ENCODE assay signal across 1 cellular context in the genomic region with DNA sequence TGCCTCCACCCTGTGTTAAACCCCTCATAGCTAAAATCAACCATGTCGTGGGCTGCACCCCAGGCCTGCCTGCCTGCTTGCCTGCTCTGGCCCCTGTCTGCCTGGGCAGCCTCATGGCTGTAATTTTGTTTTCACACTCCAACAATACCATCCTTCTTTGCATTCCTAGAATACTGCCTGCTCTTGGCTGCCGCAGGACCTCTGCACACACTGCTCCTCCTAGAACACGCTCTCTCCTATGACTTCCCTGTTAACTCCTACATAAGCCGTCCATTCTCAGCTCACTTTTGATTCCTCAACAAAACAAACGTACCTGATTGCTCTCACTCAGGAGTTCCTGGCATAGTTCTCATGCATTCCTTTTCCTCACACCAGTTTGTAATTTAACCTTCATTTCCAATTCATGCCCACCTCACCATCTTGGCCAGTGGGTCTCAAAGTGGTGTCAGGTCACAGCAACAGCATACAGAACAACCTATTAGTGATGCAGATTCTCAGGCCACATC.
TF ChIP-seq lines count a peak whose summit lies in the region.

No MANE protein-coding gene starts in this region.

TF ChIP-seq in GM23338, 12 proteins besides CTCF, POLR2A, EP300 and RAD21 (continued from another document):
- TF ChIP-seq ZNF462 (CRISPR knock-in tag; IDR thresholded peaks at IDR 0.05): no peak
- TF ChIP-seq ZNF114 (CRISPR knock-in tag; IDR thresholded peaks at IDR 0.05): no peak
- TF ChIP-seq, protein P1, sequence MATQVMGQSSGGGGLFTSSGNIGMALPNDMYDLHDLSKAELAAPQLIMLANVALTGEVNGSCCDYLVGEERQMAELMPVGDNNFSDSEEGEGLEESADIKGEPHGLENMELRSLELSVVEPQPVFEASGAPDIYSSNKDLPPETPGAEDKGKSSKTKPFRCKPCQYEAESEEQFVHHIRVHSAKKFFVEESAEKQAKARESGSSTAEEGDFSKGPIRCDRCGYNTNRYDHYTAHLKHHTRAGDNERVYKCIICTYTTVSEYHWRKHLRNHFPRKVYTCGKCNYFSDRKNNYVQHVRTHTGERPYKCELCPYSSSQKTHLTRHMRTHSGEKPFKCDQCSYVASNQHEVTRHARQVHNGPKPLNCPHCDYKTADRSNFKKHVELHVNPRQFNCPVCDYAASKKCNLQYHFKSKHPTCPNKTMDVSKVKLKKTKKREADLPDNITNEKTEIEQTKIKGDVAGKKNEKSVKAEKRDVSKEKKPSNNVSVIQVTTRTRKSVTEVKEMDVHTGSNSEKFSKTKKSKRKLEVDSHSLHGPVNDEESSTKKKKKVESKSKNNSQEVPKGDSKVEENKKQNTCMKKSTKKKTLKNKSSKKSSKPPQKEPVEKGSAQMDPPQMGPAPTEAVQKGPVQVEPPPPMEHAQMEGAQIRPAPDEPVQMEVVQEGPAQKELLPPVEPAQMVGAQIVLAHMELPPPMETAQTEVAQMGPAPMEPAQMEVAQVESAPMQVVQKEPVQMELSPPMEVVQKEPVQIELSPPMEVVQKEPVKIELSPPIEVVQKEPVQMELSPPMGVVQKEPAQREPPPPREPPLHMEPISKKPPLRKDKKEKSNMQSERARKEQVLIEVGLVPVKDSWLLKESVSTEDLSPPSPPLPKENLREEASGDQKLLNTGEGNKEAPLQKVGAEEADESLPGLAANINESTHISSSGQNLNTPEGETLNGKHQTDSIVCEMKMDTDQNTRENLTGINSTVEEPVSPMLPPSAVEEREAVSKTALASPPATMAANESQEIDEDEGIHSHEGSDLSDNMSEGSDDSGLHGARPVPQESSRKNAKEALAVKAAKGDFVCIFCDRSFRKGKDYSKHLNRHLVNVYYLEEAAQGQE (IDR thresholded peaks at IDR 0.05; ENCODE audit: unreplicated experiment): no peak
- no peak for TF ChIP-seq EZH2 (IDR thresholded peaks at IDR 0.05; ENCODE audit: low read depth, unreplicated experiment)
- TF ChIP-seq, protein P2, sequence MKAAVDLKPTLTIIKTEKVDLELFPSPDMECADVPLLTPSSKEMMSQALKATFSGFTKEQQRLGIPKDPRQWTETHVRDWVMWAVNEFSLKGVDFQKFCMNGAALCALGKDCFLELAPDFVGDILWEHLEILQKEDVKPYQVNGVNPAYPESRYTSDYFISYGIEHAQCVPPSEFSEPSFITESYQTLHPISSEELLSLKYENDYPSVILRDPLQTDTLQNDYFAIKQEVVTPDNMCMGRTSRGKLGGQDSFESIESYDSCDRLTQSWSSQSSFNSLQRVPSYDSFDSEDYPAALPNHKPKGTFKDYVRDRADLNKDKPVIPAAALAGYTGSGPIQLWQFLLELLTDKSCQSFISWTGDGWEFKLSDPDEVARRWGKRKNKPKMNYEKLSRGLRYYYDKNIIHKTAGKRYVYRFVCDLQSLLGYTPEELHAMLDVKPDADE (IDR thresholded peaks at IDR 0.05): no peak
